ENCODE assay signal across 8 cellular contexts in genomic region chr22:20697481-20698113, GRCh38.
DNase-seq lines count a peak whose midpoint lies in the region; ATAC-seq, FAIRE-seq and TF ChIP-seq lines count a peak whose summit lies in the region.
"Not testable (repeated sequence)": the region's sequence is repeated elsewhere in the genome, so short reads cannot be mapped to it uniquely, and the experiment has no call there.

No MANE protein-coding gene starts in this region.

- CTCF ChIA-PET in A549 (lab: Yijun Ruan, JAX): interaction anchor here (0.7 kb wide), 1 partner anchor 289 kb away, joined by 3 read pairs; no protein-coding TSS in a partner anchor

- not testable (repeated sequence) for H3K27me3 Mint-ChIP-seq in activated T-cell treated with anti-CD3 and anti-CD28 coated beads, Interleukin-2, amount 50 U/mL, for 72 hours (ENCODE audit: low read depth); endodermal cell (ENCODE audit: insufficient read depth)

- not testable (repeated sequence) for H3K27me3 ChIP-seq in SJSA1 (replicated peaks); endodermal cell (ENCODE audit: control insufficient read depth, insufficient read depth, low read length, poor library complexity, severe bottlenecking); skeletal muscle satellite cell (ENCODE audit: control insufficient read depth, insufficient read depth, low read length)

- WGBS in A549 (ENCODE audit: missing lambda C conversion rate): 2% methylated on average over 6 of the region's 17 CpGs
- WGBS in endodermal cell (ENCODE audit: insufficient coverage in 1 of 2, insufficient read length in 1 of 2), 2 experiments: 0 to 44% methylated on average over 1 to 11 of the region's 17 CpGs

- H3K27ac ChIP-seq in A549: peak overlapping the region; percentile 70 to 81
- not testable (repeated sequence) for H3K27ac ChIP-seq in SJSA1; endodermal cell (ENCODE audit: low read depth, low read length)

- peak; percentile 60 for TF ChIP-seq CTCF in A549 (IDR thresholded peaks at IDR 0.05)
- TF ChIP-seq CTCF in GM12872 (IDR thresholded peaks at IDR 0.05; ENCODE audit: insufficient read depth, low read depth, low read length): peak; percentile 65
- peak; percentile 46 for TF ChIP-seq CTCF in NB4 (IDR thresholded peaks at IDR 0.05; ENCODE audit: low read depth, low read length)
- TF ChIP-seq CTCF in endodermal cell (conservative IDR thresholded peaks at IDR 0.05): peak; percentile 86

- DNase-seq in A549 (ENCODE audit: low read depth in 1 of 2, low spot score in 1 of 2): peak; percentile 33 to 78
- peak; percentile 79 for DNase-seq in NB4 (ENCODE audit: low read depth)
- DNase-seq in SJSA1 (ENCODE audit: low read depth in 1 of 2, low spot score in 2 of 2): peak; percentile 77 to 82
- peak; percentile 46 to 80 for DNase-seq in activated T-cell treated with anti-CD3 and anti-CD28 coated beads, Interleukin-2, amount 50 U/mL, for 72 hours
- peak; percentile 95 for DNase-seq in endodermal cell
- DNase-seq in left lobe of liver (ENCODE audit: low spot score): peak; percentile 83

- not testable (repeated sequence) for TF ChIP-seq EP300 in A549 (IDR thresholded peaks at IDR 0.05)

- peak; percentile 78 to 87 for TF ChIP-seq RAD21 in A549 (conservative IDR thresholded peaks at IDR 0.05 in 1 of 2, IDR thresholded peaks at IDR 0.05 in 1 of 2)

- H3K27ac Mint-ChIP-seq in activated T-cell treated with anti-CD3 and anti-CD28 coated beads, Interleukin-2, amount 50 U/mL, for 72 hours; endodermal cell: not testable (repeated sequence)

- not testable (repeated sequence) for H3K36me3 Mint-ChIP-seq in activated T-cell treated with anti-CD3 and anti-CD28 coated beads, Interleukin-2, amount 50 U/mL, for 72 hours (ENCODE audit: insufficient read depth in 2 of 2); endodermal cell (ENCODE audit: low read depth)

- H3K9ac ChIP-seq in endodermal cell (ENCODE audit: extremely low read depth, low read length, poor library complexity, severe bottlenecking); skeletal muscle satellite cell (ENCODE audit: low read depth, low read length): not testable (repeated sequence)

- not testable (repeated sequence) for FAIRE-seq in A549 (lab: Jason Lieb, UNC)

- not testable (repeated sequence) for H3K9me3 Mint-ChIP-seq in activated T-cell treated with anti-CD3 and anti-CD28 coated beads, Interleukin-2, amount 50 U/mL, for 72 hours; endodermal cell

- POLR2A ChIA-PET in A549 (lab: Yijun Ruan, JAX): not testable (repeated sequence)

- not testable (repeated sequence) for TF ChIP-seq POLR2A in A549 (IDR thresholded peaks at IDR 0.05; ENCODE audit: low read length); NB4 (IDR thresholded peaks at IDR 0.05; ENCODE audit: extremely low read depth, insufficient read length)

- not testable (repeated sequence) for H3K4me3 ChIP-seq in A549; NB4 (ENCODE audit: low read depth, low read length); SJSA1; endodermal cell (ENCODE audit: low read length)
- H3K4me3 ChIP-seq in skeletal muscle satellite cell (ENCODE audit: low read length): peak overlapping the region; percentile 11

- H3K4me1 ChIP-seq in A549; SJSA1 (replicated peaks); endodermal cell (ENCODE audit: control insufficient read depth, insufficient read depth, low read length); skeletal muscle satellite cell (ENCODE audit: control insufficient read depth, insufficient read depth, low read length): not testable (repeated sequence)

- not testable (repeated sequence) for H3K36me3 ChIP-seq in SJSA1; endodermal cell (ENCODE audit: control insufficient read depth, insufficient read depth, low read length); skeletal muscle satellite cell (ENCODE audit: insufficient read depth, low read length)

- H3K9me3 ChIP-seq in A549; SJSA1 (replicated peaks); endodermal cell (ENCODE audit: control insufficient read depth, low read length); skeletal muscle satellite cell (replicated peaks; ENCODE audit: low read length): not testable (repeated sequence)

- H3K4me2 ChIP-seq in A549 (peak overlapping the region; percentile 73), skeletal muscle satellite cell (ENCODE audit: low read length) (peak overlapping the region; percentile 70)

- H3K4me3 Mint-ChIP-seq in activated T-cell treated with anti-CD3 and anti-CD28 coated beads, Interleukin-2, amount 50 U/mL, for 72 hours: peak overlapping the region in 1 of 2 donors; percentile 22
- not testable (repeated sequence) for H3K4me3 Mint-ChIP-seq in endodermal cell

- peak in 1 of 2 experiments; percentile 75; a peak in 3 of 6 replicates for ATAC-seq in A549
- ATAC-seq in activated T-cell treated with anti-CD3 and anti-CD28 coated beads, Interleukin-2, amount 50 U/mL, for 72 hours (replicated peaks in 1 of 2): peak in 1 of 2 donors; percentile 48
- peak; percentile 75 for ATAC-seq in left lobe of liver

- H3K4me1 Mint-ChIP-seq in activated T-cell treated with anti-CD3 and anti-CD28 coated beads, Interleukin-2, amount 50 U/mL, for 72 hours (ENCODE audit: low read depth): peaks cover 11% of the 10 kb centered on the region
- H3K4me1 Mint-ChIP-seq in endodermal cell: not testable (repeated sequence)

TF ChIP-seq in A549, 52 proteins besides CTCF, POLR2A, EP300 and RAD21:
- TF ChIP-seq SMC3 (IDR thresholded peaks at IDR 0.05): peak; percentile 65
